9 cellular contexts compared by ENCODE assay signal in the genomic region with DNA sequence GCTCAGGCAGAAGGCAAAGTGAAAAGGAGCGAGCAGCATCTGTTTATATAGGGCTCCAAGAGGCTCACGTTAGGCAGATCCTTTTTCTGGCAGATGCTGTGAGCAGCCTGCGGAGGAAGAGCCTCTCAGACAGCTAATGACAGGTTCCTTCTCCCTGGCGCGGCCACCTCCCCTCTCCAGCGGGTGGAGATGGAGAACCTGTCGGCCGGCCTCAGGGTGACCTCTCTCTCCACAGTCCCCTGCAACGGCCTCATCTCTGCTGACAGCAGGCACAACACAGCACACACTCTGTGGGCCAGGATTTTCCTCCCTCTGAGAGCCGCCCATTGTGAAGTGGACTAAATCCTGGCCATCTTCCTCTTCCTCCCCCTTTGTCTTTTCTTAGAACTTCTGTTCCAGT.
DNase-seq lines count a peak whose midpoint lies in the region; ATAC-seq and TF ChIP-seq lines count a peak whose summit lies in the region.
"Had no signal": no experiment of that assay in that cellular context is flagged by ENCODE, and none has a peak within 500 bp of the region (broad histone marks: within the 10 kb centered on the region; RNA-seq: fewer than 3 reads in every experiment).

No MANE protein-coding gene starts in this region.

- peaks cover 31% of the 10 kb centered on the region for H3K4me1 ChIP-seq in parathyroid adenoma

- peak; percentile 46 for DNase-seq in ELF-1 (ENCODE audit: low read depth, low spot score)
- peak; percentile 4 for DNase-seq in NCI-H748 treated with DMSO at 0.1 percent for 48 hours (lab: John Stamatoyannopoulos, UW)
- DNase-seq in fibroblast of mammary gland (ENCODE audit: low read depth) = peak; percentile 30
- DNase-seq in T1000 (lab: John Stamatoyannopoulos, UW) = no peak
- no peak for DNase-seq in stimulated activated CD4-positive, alpha-beta T cell treated with anti-CD3 and anti-CD28 coated beads, Interleukin-2, amount 100 ng/mL, for 24 hours
- DNase-seq in activated T-cell treated with anti-CD3 and anti-CD28 coated beads, Interleukin-2, amount 50 U/mL, for 4 hours = no peak
- DNase-seq: naive B cell had no signal

- H3K79me2 ChIP-seq in parathyroid adenoma = peaks cover 53% of the 10 kb centered on the region

- H3K27me3 ChIP-seq in parathyroid adenoma (ENCODE audit: control insufficient read depth, insufficient read depth, low read length) = no peaks in the 10 kb centered on the region

- peak overlapping the region; percentile 3 for H3K4me2 ChIP-seq in parathyroid adenoma (ENCODE audit: low read length)

- no peak overlapping the region for H3K4me3 Mint-ChIP-seq in activated T-cell treated with anti-CD3 and anti-CD28 coated beads, Interleukin-2, amount 50 U/mL, for 4 hours

- H2AFZ ChIP-seq in parathyroid adenoma = peak overlapping the region; percentile 60

- no peaks in the 10 kb centered on the region for H3K9me3 Mint-ChIP-seq in activated T-cell treated with anti-CD3 and anti-CD28 coated beads, Interleukin-2, amount 50 U/mL, for 4 hours
- H3K9me3 Mint-ChIP-seq: naive B cell had no signal

- H3K27me3 Mint-ChIP-seq in activated T-cell treated with anti-CD3 and anti-CD28 coated beads, Interleukin-2, amount 50 U/mL, for 4 hours (ENCODE audit: low read depth) = no peaks in the 10 kb centered on the region
- H3K27me3 Mint-ChIP-seq: naive B cell had no signal

- no peaks in the 10 kb centered on the region for H3K36me3 ChIP-seq in parathyroid adenoma (ENCODE audit: control insufficient read depth, insufficient read depth, low read length)

- TF ChIP-seq CTCF in fibroblast of mammary gland (conservative IDR thresholded peaks at IDR 0.05; ENCODE audit: control insufficient read depth, insufficient read depth, low read depth, low read length) (no peak), parathyroid adenoma (IDR thresholded peaks at IDR 0.05) (peak; percentile 27)

- H3K9ac ChIP-seq in parathyroid adenoma = no peak overlapping the region

- peaks cover 2% of the 10 kb centered on the region for H3K4me1 Mint-ChIP-seq in activated T-cell treated with anti-CD3 and anti-CD28 coated beads, Interleukin-2, amount 50 U/mL, for 4 hours (ENCODE audit: low read depth)

- H3K4me3 ChIP-seq in fibroblast of mammary gland (ENCODE audit: control insufficient read depth, low read depth, low read length) = no peak overlapping the region
- H3K4me3 ChIP-seq in parathyroid adenoma (ENCODE audit: low read depth, low read length) = peak overlapping the region; percentile 11

- no peaks in the 10 kb centered on the region for H3K9me3 ChIP-seq in parathyroid adenoma (ENCODE audit: control insufficient read depth, low read length)

- H3K36me3 Mint-ChIP-seq in activated T-cell treated with anti-CD3 and anti-CD28 coated beads, Interleukin-2, amount 50 U/mL, for 4 hours (ENCODE audit: insufficient read depth) = peaks cover 1% of the 10 kb centered on the region
- H3K36me3 Mint-ChIP-seq: naive B cell had no signal

- peak overlapping the region; percentile 70 for H3K27ac ChIP-seq in parathyroid adenoma

- no peak for ATAC-seq in GM19328 (IDR thresholded peaks at IDR 0.05; ENCODE audit: unreplicated experiment)
- ATAC-seq in activated T-cell treated with anti-CD3 and anti-CD28 coated beads, Interleukin-2, amount 50 U/mL, for 4 hours = no peak

Comparison
In these comparisons a context has a peak if more than half of its experiments do, and no peak if none do; other contexts are left out.
1. DNase-seq: peak in ELF-1 (single experiment), NCI-H748 treated with DMSO at 0.1 percent for 48 hours (single experiment) and fibroblast of mammary gland (single experiment); none in T1000 (single experiment), stimulated activated CD4-positive, alpha-beta T cell treated with anti-CD3 and anti-CD28 coated beads, Interleukin-2, amount 100 ng/mL, for 24 hours (0 of 2) and activated T-cell treated with anti-CD3 and anti-CD28 coated beads, Interleukin-2, amount 50 U/mL, for 4 hours (single experiment).